ENCODE assay signal across 29 cellular contexts in genomic region chr10:33233191-33233590, GRCh38.
A peak's percentile ranks its signal among the peaks of the same experiment; 100 is the strongest.
DNase-seq lines count a peak whose midpoint lies in the region; FAIRE-seq and TF ChIP-seq lines count a peak whose summit lies in the region.
"Had no signal": no experiment of that assay in that cellular context is flagged by ENCODE, and none has a peak within 500 bp of the region (broad histone marks: within the 10 kb centered on the region; RNA-seq: fewer than 3 reads in every experiment).

No MANE protein-coding gene starts in this region.

- H3K36me3 ChIP-seq in left ventricle myocardium inferior (peaks cover 9% of the 10 kb centered on the region), brain microvascular endothelial cell (replicated peaks) (peaks cover 15% of the 10 kb centered on the region), mesodermal cell (ENCODE audit: control insufficient read depth, insufficient read depth, low read length) (peaks cover 31% of the 10 kb centered on the region), thyroid gland (no peaks in the 10 kb centered on the region), kidney (ENCODE audit: control insufficient read depth in 1 of 2, insufficient read depth in 2 of 2, low read length in 2 of 2) (peaks cover 0 to 11% of the 10 kb centered on the region in 2 donors)
- H3K36me3 ChIP-seq: esophagus squamous epithelium, prostate gland, suprapubic skin had no signal

- in situ Hi-C loops in brain microvascular endothelial cell (cut with HindIII; ENCODE audit: low pct_ligation_motif_present, low sequenced_read_pairs), result no loop called here

- TF ChIP-seq POLR2A in thyroid gland (IDR thresholded peaks at IDR 0.05), result no peak

- H3K9me3 ChIP-seq in left ventricle myocardium inferior (replicated peaks) (no peaks in the 10 kb centered on the region), mesodermal cell (ENCODE audit: control insufficient read depth, low read length) (no peaks in the 10 kb centered on the region), thyroid gland (no peaks in the 10 kb centered on the region), kidney (ENCODE audit: control insufficient read depth in 1 of 2, low read length in 2 of 2) (no peaks in the 10 kb centered on the region)
- H3K9me3 ChIP-seq: esophagus squamous epithelium, prostate gland, suprapubic skin had no signal

- H3K27ac ChIP-seq in left ventricle myocardium inferior (replicated peaks) (peak overlapping the region; percentile 76), brain microvascular endothelial cell (peak overlapping the region; percentile 52), mesodermal cell (ENCODE audit: low read depth, low read length, severe bottlenecking) (peak overlapping the region; percentile 52), thyroid gland (peak overlapping the region in 2 of 3 donors; percentile 6 to 67), kidney (ENCODE audit: low read depth in 2 of 2, low read length in 2 of 2) (peak overlapping the region in 1 of 2 donors; percentile 9)
- H3K27ac ChIP-seq: prostate gland, suprapubic skin had no signal

- peaks cover 97% of the 10 kb centered on the region for H3K4me1 ChIP-seq in left ventricle myocardium inferior
- H3K4me1 ChIP-seq in mesodermal cell (ENCODE audit: control insufficient read depth, insufficient read depth, low read length, poor library complexity, severe bottlenecking), result peaks cover 40% of the 10 kb centered on the region
- peaks cover 39 to 41% of the 10 kb centered on the region in 2 donors for H3K4me1 ChIP-seq in thyroid gland
- peaks cover 5 to 9% of the 10 kb centered on the region in 2 donors for H3K4me1 ChIP-seq in kidney (ENCODE audit: control insufficient read depth in 1 of 2, insufficient read depth in 1 of 2, low read depth in 1 of 2, low read length in 2 of 2)
- H3K4me1 ChIP-seq: prostate gland had no signal

- no peak overlapping the region for H3K9ac ChIP-seq in kidney (ENCODE audit: low read length in 2 of 2)

- H3K4me3 ChIP-seq in left ventricle myocardium inferior (no peak overlapping the region), brain microvascular endothelial cell (ENCODE audit: low read depth, low read length) (no peak overlapping the region), mesodermal cell (ENCODE audit: extremely low read depth, insufficient read depth, low read length, poor library complexity, severe bottlenecking) (no peak overlapping the region), thyroid gland (replicated peaks in 1 of 3) (no peak overlapping the region), kidney (ENCODE audit: low read length in 2 of 2) (no peak overlapping the region)
- H3K4me3 ChIP-seq: esophagus squamous epithelium, GM23338, prostate gland, suprapubic skin had no signal

- DNase-seq in left ventricle myocardium inferior (no peak), cardiac septum (ENCODE audit: low spot score) (no peak), brain microvascular endothelial cell (no peak), thyroid gland (no peak), kidney (no peak), occipital lobe (lab: John Stamatoyannopoulos, UW) (no peak)
- no peak for DNase-seq in NK-92 treated with Interleukin-12 subunit alpha and Interleukin-12 subunit beta, amount 100 ng/mL, for 24 hours (lab: John Stamatoyannopoulos, UW)
- DNase-seq: activated CD4-positive, alpha-beta T cell treated with anti-CD3 and anti-CD28 coated beads, Interleukin-2, amount 50 U/mL, for 48 hours; activated naive CD4-positive, alpha-beta T cell; activated naive CD8-positive, alpha-beta T cell treated with anti-CD3 and anti-CD28 coated beads, Interleukin-2, amount 50 U/mL, for 24 hours; AML-193; CD4-positive, CD25-positive, alpha-beta regulatory T cell; endodermal cell; esophagus squamous epithelium; hippocampal formation; NCI-H1092; NCI-H187; NCI-H524; PC-3; SHP77; stimulated activated naive CD4-positive, alpha-beta T cell; T-helper 2 cell had no signal

- TF ChIP-seq CTCF in left ventricle myocardium inferior (IDR thresholded peaks at IDR 0.05; ENCODE audit: borderline replicate concordance) (no peak), brain microvascular endothelial cell (IDR thresholded peaks at IDR 0.05; ENCODE audit: low read depth, low read length, missing control alignments) (no peak), thyroid gland (IDR thresholded peaks at IDR 0.05) (no peak), kidney (IDR thresholded peaks at IDR 0.05; ENCODE audit: borderline replicate concordance, extremely low read depth, insufficient read depth) (no peak)

- no peaks in the 10 kb centered on the region for H3K27me3 ChIP-seq in left ventricle myocardium inferior (ENCODE audit: low read depth)
- H3K27me3 ChIP-seq in brain microvascular endothelial cell (replicated peaks), result no peaks in the 10 kb centered on the region
- no peaks in the 10 kb centered on the region for H3K27me3 ChIP-seq in thyroid gland
- H3K27me3 ChIP-seq: esophagus squamous epithelium, suprapubic skin had no signal

- intact Hi-C loops in left ventricle myocardium inferior (cut with micrococcal nuclease) (no loop called here), cardiac septum (cut with DNase I) (no loop called here), thyroid gland (cut with DNase I) (no loop called here), kidney (cut with DNase I) (no loop called here)

- no peak for FAIRE-seq in kidney (lab: Jason Lieb, UNC)
- FAIRE-seq: A204.1, D721Med, frontal cortex had no signal

- WGBS in mesodermal cell (ENCODE audit: insufficient coverage in 2 of 2), 2 experiments, result 100% methylated on average over 1 of the region's 5 CpGs
- 88 to 89% methylated on average over 5 of the region's 5 CpGs for WGBS in thyroid gland, 2 donors
